Comparison of ENCODE assay signal across 8 cellular contexts in the genomic region with DNA sequence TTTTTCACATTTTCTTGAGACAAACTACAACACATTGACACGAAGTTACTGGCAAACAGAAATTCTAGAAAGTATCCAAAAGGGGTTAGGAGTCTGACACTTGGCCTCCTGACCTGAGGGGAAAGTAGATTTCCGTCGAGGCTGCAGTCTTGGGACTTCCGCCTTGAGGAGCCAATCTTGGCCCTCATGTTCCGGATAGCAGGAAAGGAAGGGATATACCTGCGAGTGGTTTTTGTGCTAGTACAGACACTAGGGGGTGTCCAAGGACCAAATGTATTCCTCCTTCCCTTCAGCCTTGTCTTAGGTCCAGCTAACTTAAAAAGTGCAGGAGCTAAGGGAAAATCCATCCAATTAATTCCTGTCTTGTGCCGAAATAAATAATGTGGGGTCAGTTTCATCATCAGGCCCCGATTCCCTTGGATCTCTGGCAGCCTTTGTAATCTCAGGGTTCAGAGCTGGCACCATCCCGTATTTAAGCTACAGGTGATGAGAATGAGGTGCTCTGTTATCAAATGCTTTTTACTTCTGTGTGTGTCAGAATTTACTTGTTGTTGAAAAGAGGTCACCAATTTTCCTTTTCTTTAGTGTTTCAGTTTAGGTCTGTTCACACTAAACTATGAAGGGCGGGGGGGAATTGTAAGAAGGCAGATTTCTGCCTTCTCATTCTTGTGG.
DNase-seq lines count a peak whose midpoint lies in the region; ATAC-seq, FAIRE-seq and TF ChIP-seq lines count a peak whose summit lies in the region.

No MANE protein-coding gene starts in this region.

- no peaks in the 10 kb centered on the region for H3K9me3 ChIP-seq in MG63

- H3K9me3 Mint-ChIP-seq in mesothelial cell of epicardium = no peaks in the 10 kb centered on the region

- no peaks in the 10 kb centered on the region for H3K27me3 Mint-ChIP-seq in mesothelial cell of epicardium (ENCODE audit: low read depth)

- POLR2A ChIA-PET in AG04449 (lab: Yijun Ruan, JAX) = interaction anchor here (0.7 kb wide), 1 partner anchor 203 kb away, joined by 3 read pairs; no protein-coding TSS in a partner anchor

- H3K27ac Mint-ChIP-seq in mesothelial cell of epicardium = no peak overlapping the region

- no peaks in the 10 kb centered on the region for H3K36me3 ChIP-seq in MG63

- H3K4me3 Mint-ChIP-seq in mesothelial cell of epicardium = no peak overlapping the region

- H3K27me3 ChIP-seq in MG63 = no peaks in the 10 kb centered on the region
- no peaks in the 10 kb centered on the region for H3K27me3 ChIP-seq in dorsolateral prefrontal cortex

- intact Hi-C loops in dorsolateral prefrontal cortex (cut with DNase I) = no loop called here

- no peaks in the 10 kb centered on the region for H3K36me3 Mint-ChIP-seq in mesothelial cell of epicardium

- TF ChIP-seq POLR2A in GM12891 (IDR thresholded peaks at IDR 0.05; ENCODE audit: low read depth, low read length) = no peak

- no peak overlapping the region for H3K27ac ChIP-seq in dorsolateral prefrontal cortex

- DNase-seq in AG04449 (ENCODE audit: low read depth, low spot score) (peak; percentile 9), GM12891 (ENCODE audit: insufficient read length, low spot score) (peak; percentile 16), MG63 (peak; percentile 37), RCC 7860 (ENCODE audit: low spot score) (peak; percentile 44), dorsolateral prefrontal cortex (peak in 2 of 10 donors; percentile 7 to 18), mesothelial cell of epicardium (ENCODE audit: low spot score in 2 of 2, unreplicated experiment in 2 of 2) (peak in 1 of 2 experiments; percentile 40), activated gamma-delta T cell (lab: John Stamatoyannopoulos, UW) (no peak)

- CTCF ChIA-PET in AG04449 (lab: Yijun Ruan, JAX) = interaction anchor here (0.7 to 1.0 kb wide), 3 partner anchors 20 to 612 kb away, joined by 3 to 5 read pairs (median 3); no protein-coding TSS in a partner anchor

- TF ChIP-seq CTCF in AG04449 (IDR thresholded peaks at IDR 0.05; ENCODE audit: insufficient read depth, low read length, missing control alignments) (peak; percentile 70), dorsolateral prefrontal cortex (IDR thresholded peaks at IDR 0.05 in 54 of 56, conservative IDR thresholded peaks at IDR 0.05 in 2 of 56; ENCODE audit: low read depth in 1 of 56, partially characterized antibody in 56 of 56) (peak; percentile 43 to 77 (median 64)), mesothelial cell of epicardium (IDR thresholded peaks at IDR 0.05; ENCODE audit: unreplicated experiment) (peak; percentile 42)

- no peak overlapping the region for H3K4me3 ChIP-seq in AG04449 (ENCODE audit: low read depth, low read length)
- no peak overlapping the region for H3K4me3 ChIP-seq in MG63
- H3K4me3 ChIP-seq in dorsolateral prefrontal cortex = peak overlapping the region in 1 of 59 donors; percentile 8

- peak; percentile 5 for FAIRE-seq in GM12891 (lab: Jason Lieb, UNC)
- no peak for FAIRE-seq in RCC 7860 (lab: Jason Lieb, UNC)

- ATAC-seq in HG02588 (IDR thresholded peaks at IDR 0.05; ENCODE audit: unreplicated experiment) = peak; percentile 77

- H3K4me1 Mint-ChIP-seq in mesothelial cell of epicardium = peaks cover 19% of the 10 kb centered on the region

TF ChIP-seq in GM12891, 5 proteins besides CTCF, POLR2A, EP300 and RAD21:
- TF ChIP-seq SPI1 (IDR thresholded peaks at IDR 0.05; ENCODE audit: low read depth, low read length) (no peak), TAF1 (IDR thresholded peaks at IDR 0.05; ENCODE audit: low read depth, low read length) (no peak), POU2F2 (IDR thresholded peaks at IDR 0.05; ENCODE audit: low read depth, low read length) (no peak), POLR2AphosphoS5 (IDR thresholded peaks at IDR 0.05; ENCODE audit: low read depth, low read length) (no peak), PAX5 (IDR thresholded peaks at IDR 0.05; ENCODE audit: insufficient read depth, low read length, severe bottlenecking) (no peak)
